ENCODE assay signal across 10 cellular contexts in the genomic region with DNA sequence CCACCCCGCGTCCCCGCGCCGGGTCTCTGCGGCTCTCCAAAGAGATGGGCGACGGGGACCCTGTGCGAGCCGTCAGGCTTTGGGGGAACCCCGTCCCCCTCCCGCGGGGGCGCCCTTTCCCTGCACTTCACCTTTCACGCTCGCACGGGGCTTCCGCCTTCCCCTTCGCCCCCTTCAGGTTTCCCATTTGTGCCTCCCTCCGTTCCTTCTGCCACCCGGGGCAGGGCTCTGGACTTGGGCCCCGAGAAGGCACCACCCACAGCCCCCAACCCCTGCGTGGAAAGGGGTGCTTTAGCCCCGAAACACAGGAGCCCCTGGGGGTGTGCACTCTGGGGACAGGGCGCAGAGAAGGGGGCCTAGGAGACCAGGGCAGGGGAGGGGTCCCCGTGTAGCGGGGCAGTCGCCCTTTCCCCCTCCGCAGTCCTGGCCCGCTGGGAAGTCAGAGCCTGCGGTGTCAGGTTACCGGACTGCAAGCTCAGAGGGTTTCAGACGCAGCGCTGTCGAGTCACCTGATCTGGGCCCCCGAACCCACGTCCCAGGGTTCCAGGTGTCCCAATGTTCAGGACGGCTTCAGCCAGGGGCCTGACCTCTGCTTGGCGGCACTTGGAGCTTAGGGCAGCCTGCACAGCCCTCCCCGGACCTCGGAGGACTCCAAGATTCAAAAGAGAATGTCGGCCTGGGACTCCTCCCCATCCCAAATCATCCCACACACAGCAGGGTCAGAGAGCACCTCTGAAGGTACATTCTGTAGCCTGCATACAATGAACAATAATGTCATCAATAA. TPM values are rescaled to one million over a fixed set of nuclear protein-coding genes. Genes with fewer than 3 reads are reported as not detected.
A peak's percentile ranks its signal among the peaks of the same experiment; 100 is the strongest.
DNase-seq lines count a peak whose midpoint lies in the region; ATAC-seq and TF ChIP-seq lines count a peak whose summit lies in the region.
"Had no signal": no experiment of that assay in that cellular context is flagged by ENCODE, and none has a peak within 500 bp of the region (broad histone marks: within the 10 kb centered on the region; RNA-seq: fewer than 3 reads in every experiment).

No MANE protein-coding gene starts in this region.

- DNase-seq in SJCRH30 (peak in 1 of 2 experiments; percentile 13), left cardiac atrium (no peak), psoas muscle (no peak), AG08396 (ENCODE audit: low spot score) (no peak), A673 (ENCODE audit: low spot score) (no peak)
- no peak for DNase-seq in activated naive CD4-positive, alpha-beta T cell (lab: John Stamatoyannopoulos, UW)
- DNase-seq: activated gamma-delta T cell had no signal

- no peak overlapping the region for H3K9ac ChIP-seq in HUES48 (ENCODE audit: low read depth, low read length)

- TF ChIP-seq CTCF in psoas muscle (IDR thresholded peaks at IDR 0.05) (no peak), A673 (conservative IDR thresholded peaks at IDR 0.05; ENCODE audit: low read depth, low read length) (no peak)

- 1% methylated on average over 27 to 42 of the region's 42 CpGs for WGBS in psoas muscle, 3 donors

- H3K27ac ChIP-seq in HUES48 (ENCODE audit: low read depth, low read length), result no peak overlapping the region
- no peak overlapping the region for H3K27ac ChIP-seq in SJCRH30
- H3K27ac ChIP-seq in psoas muscle, result no peak overlapping the region
- no peak overlapping the region for H3K27ac ChIP-seq in A673 (ENCODE audit: low read depth, low read length, poor library complexity, severe bottlenecking)

- 0 out of 2 replicates have a peak, but pooled peaks cover 5% of the 10 kb centered on the region for H3K27me3 ChIP-seq in HUES48 (ENCODE audit: control insufficient read depth, insufficient read depth, low read length)
- no peaks in the 10 kb centered on the region for H3K27me3 ChIP-seq in SJCRH30
- peaks cover 0 to 75% (median 21%) of the 10 kb centered on the region in 3 donors for H3K27me3 ChIP-seq in psoas muscle (ENCODE audit: insufficient read depth in 3 of 3, low read length in 2 of 3)
- peaks cover 54% of the 10 kb centered on the region for H3K27me3 ChIP-seq in A673 (replicated peaks; ENCODE audit: insufficient read depth, low read depth, low read length, poor library complexity)

- POLR2A ChIA-PET in A673 (lab: Charles Lee; ENCODE audit: low non-redundant PET), result no interaction called here

- peak overlapping the region; percentile 77 for H3K4me3 ChIP-seq in HUES48 (ENCODE audit: low read depth, low read length)
- peak overlapping the region; percentile 21 for H3K4me3 ChIP-seq in SJCRH30
- H3K4me3 ChIP-seq in psoas muscle, result peak overlapping the region; percentile 49
- no peak overlapping the region for H3K4me3 ChIP-seq in A673 (ENCODE audit: low read depth, low read length, poor library complexity, severe bottlenecking)

- CTCF ChIA-PET in A673 (lab: Charles Lee), result interaction anchor here (0.6 kb wide), 1 partner anchor 287 kb away, joined by 3 read pairs; no protein-coding TSS in a partner anchor

- peak; percentile 44 to 66 for ATAC-seq in left cardiac atrium
- no peak for ATAC-seq in psoas muscle
- no peak for ATAC-seq in HG02623 (IDR thresholded peaks at IDR 0.05; ENCODE audit: unreplicated experiment)

- BruUV-seq in A673 (replicated peaks; lab: Mats Ljungman, UMichigan), result no TSS peak

- intact Hi-C loops in left cardiac atrium (cut with DNase I) (no loop called here), psoas muscle (cut with DNase I) (no loop called here), A673 (cut with micrococcal nuclease; ENCODE audit: unreplicated experiment) (no loop called here)

- H3K36me3 ChIP-seq in HUES48 (ENCODE audit: control insufficient read depth, insufficient read depth, low read length) (no peaks in the 10 kb centered on the region), SJCRH30 (no peaks in the 10 kb centered on the region), psoas muscle (ENCODE audit: insufficient read depth in 1 of 2, low read depth in 1 of 2) (no peaks in the 10 kb centered on the region), A673 (ENCODE audit: insufficient read depth, low read length, poor library complexity, severe bottlenecking) (no peaks in the 10 kb centered on the region)

- H3K4me1 ChIP-seq in HUES48 (ENCODE audit: control insufficient read depth, insufficient read depth, low read length) (peaks cover 5% of the 10 kb centered on the region; the same call in 1 of the 2 replicates), SJCRH30 (no peaks in the 10 kb centered on the region), psoas muscle (no peaks in the 10 kb centered on the region), A673 (ENCODE audit: insufficient read depth, low read length, poor library complexity, severe bottlenecking) (no peaks in the 10 kb centered on the region)

- no peaks in the 10 kb centered on the region for H3K9me3 ChIP-seq in HUES48 (ENCODE audit: control insufficient read depth, insufficient read depth, low read length)
- H3K9me3 ChIP-seq in SJCRH30 (replicated peaks), result no peaks in the 10 kb centered on the region
- H3K9me3 ChIP-seq in psoas muscle, result no peaks in the 10 kb centered on the region
- H3K9me3 ChIP-seq in A673 (ENCODE audit: low read depth, low read length, poor library complexity, severe bottlenecking), result no peaks in the 10 kb centered on the region

RNA-seq across cellular contexts. Expression of a gene that starts 6.7 kb away (rescaled TPM):
- not detected in 2 replicates for total RNA-seq in SJCRH30 (2014; rRNA removed; shearing (Covaris generic))
- total RNA-seq in left cardiac atrium (under 1 TPM; 0.06 to 0.13 TPM), psoas muscle (under 1 TPM in 1 of 4 donors, not detected in 3; 0.23 TPM), A673 (2021) (0.09 TPM in 1 of 2 replicates, not detected in the other)
- polyA plus RNA-seq in psoas muscle, result under 1 TPM; 0.01 to 0.09 (median 0.04) TPM
- total RNA-seq: M059J had no signal

RNA-seq across cellular contexts. Expression of a gene that starts 40.1 kb away (rescaled TPM):
- 6.0 and 7.4 TPM in 2 replicates for total RNA-seq in SJCRH30 (2014; rRNA removed; shearing (Covaris generic))
- total RNA-seq in left cardiac atrium (10 to 100 TPM; 49.1 to 57.6 TPM), psoas muscle (1 to 10 TPM in 1 of 4 donors, under 1 TPM in 3; 0.42 to 2.0 (median 0.89) TPM), A673 (2021) (0.04 and 0.06 TPM in 2 replicates)
- 1 to 10 TPM in 1 of 3 donors, under 1 TPM in 2; 0.25 to 1.9 (median 0.47) TPM for polyA plus RNA-seq in psoas muscle

RNA-seq across cellular contexts. Expression of a gene that starts 44.6 kb away (rescaled TPM):
- 33.9 and 42.5 TPM in 2 replicates for total RNA-seq in SJCRH30 (2014; rRNA removed; shearing (Covaris generic))
- total RNA-seq in left cardiac atrium (100 to 1,000 TPM in 1 of 2 donors, 10 to 100 TPM in 1; 98.4 to 118 TPM), psoas muscle (100 to 1,000 TPM; 105 to 218 (median 132) TPM), A673 (2021) (153 and 162 TPM in 2 replicates)
- 100 to 1,000 TPM in 2 of 3 donors, 10 to 100 TPM in 1; 92.2 to 130 (median 117) TPM for polyA plus RNA-seq in psoas muscle

Comparison
In these comparisons a context has a peak if more than half of its experiments do, and no peak if none do; other contexts are left out.
1. ATAC-seq: peak in left cardiac atrium (2 of 2); none in psoas muscle (0 of 4) and HG02623 (single experiment).